In genomic region chr11:107819361-107820014, GRCh38 we compare ENCODE assay signal across 17 cellular contexts. TPM values are rescaled to one million over a fixed set of nuclear protein-coding genes. Genes with fewer than 3 reads are reported as not detected.
DNase-seq lines count a peak whose midpoint lies in the region; ATAC-seq, FAIRE-seq and TF ChIP-seq lines count a peak whose summit lies in the region.
"Had no signal": no experiment of that assay in that cellular context is flagged by ENCODE, and none has a peak within 500 bp of the region (broad histone marks: within the 10 kb centered on the region; RNA-seq: fewer than 3 reads in every experiment).

No MANE protein-coding gene starts in this region.

- H3K27me3 ChIP-seq in IMR-90 (ENCODE audit: control insufficient read depth, insufficient read depth, low read length): no peaks in the 10 kb centered on the region
- H3K27me3 ChIP-seq in endothelial cell of umbilical vein (ENCODE audit: control insufficient read depth in 2 of 2, insufficient read depth in 2 of 2, low read length in 2 of 2): no peaks in the 10 kb centered on the region
- H3K27me3 ChIP-seq in osteoblast (ENCODE audit: insufficient read depth, low read length): no peaks in the 10 kb centered on the region
- H3K27me3 ChIP-seq in upper lobe of right lung: no peaks in the 10 kb centered on the region
- H3K27me3 ChIP-seq: cardiac muscle cell, ovary had no signal

- H2BK120ac ChIP-seq in IMR-90 (ENCODE audit: low read depth, low read length): no peak overlapping the region

- ATAC-seq in IMR-90 (ENCODE audit: low read depth): no peak
- peak; percentile 81 for ATAC-seq in SK-N-SH treated with all-trans-retinoic acid at 6 μM for 48 hours
- ATAC-seq in HG03565 (IDR thresholded peaks at IDR 0.05; ENCODE audit: unreplicated experiment): no peak
- no peak for ATAC-seq in upper lobe of right lung

- H3K79me2 ChIP-seq in endothelial cell of umbilical vein (ENCODE audit: control insufficient read depth, insufficient read depth, low read length) (peaks cover 88% of the 10 kb centered on the region), osteoblast (ENCODE audit: insufficient read depth, low read length) (no peaks in the 10 kb centered on the region)

- peaks cover 0 to 4% of the 10 kb centered on the region in 2 experiments; a peak in 1 of 4 replicates for H3K79me1 ChIP-seq in IMR-90 (ENCODE audit: low read depth in 1 of 2, low read length in 2 of 2)

- BruUV-seq in IMR-90 (replicated peaks; lab: Mats Ljungman, UMichigan) (no TSS peak), endothelial cell of umbilical vein (replicated peaks; lab: Mats Ljungman, UMichigan) (no TSS peak)

- intact Hi-C loops in IMR-90 (cut with micrococcal nuclease) (no loop called here), endothelial cell of umbilical vein (cut with micrococcal nuclease) (no loop called here), upper lobe of right lung (cut with DNase I) (no loop called here)

- H4K5ac ChIP-seq in IMR-90 (ENCODE audit: low read depth, low read length): no peak overlapping the region

- no peak overlapping the region for H3K4me3 ChIP-seq in IMR-90 (ENCODE audit: insufficient read depth, low read depth, low read length)
- H3K4me3 ChIP-seq in endothelial cell of umbilical vein (replicated peaks in 1 of 3; ENCODE audit: insufficient read depth in 1 of 3, low read depth in 1 of 3, low read length in 3 of 3): no peak overlapping the region
- no peak overlapping the region for H3K4me3 ChIP-seq in osteoblast (ENCODE audit: insufficient read depth, low read length)
- no peak overlapping the region for H3K4me3 ChIP-seq in upper lobe of right lung
- H3K4me3 ChIP-seq: cardiac muscle cell, ovary, smooth muscle cell had no signal

- H2AK5ac ChIP-seq in IMR-90 (ENCODE audit: low read depth, low read length): no peak overlapping the region

- H3K56ac ChIP-seq in IMR-90 (ENCODE audit: extremely low read depth, insufficient read depth, low read length): no peak overlapping the region

- H2AK9ac ChIP-seq in IMR-90 (replicated peaks; ENCODE audit: low read depth, low read length, poor library complexity): no peak overlapping the region

- POLR2A ChIA-PET in IMR-90 (lab: Charles Lee; ENCODE audit: unreplicated experiment) (no interaction called here), endothelial cell of umbilical vein (lab: Charles Lee) (interaction anchor here (0.9 kb wide), 1 partner anchor 21 kb away, joined by 4 read pairs; no protein-coding TSS in a partner anchor)

- TF ChIP-seq CTCF in IMR-90 (conservative IDR thresholded peaks at IDR 0.05; ENCODE audit: low read depth, low read length) (no peak), endothelial cell of umbilical vein (IDR thresholded peaks at IDR 0.05; ENCODE audit: extremely low read depth in 1 of 2, insufficient read depth in 1 of 2, low read depth in 1 of 2, low read length in 2 of 2) (no peak), osteoblast (IDR thresholded peaks at IDR 0.05; ENCODE audit: extremely low read depth, low read depth, low read length) (no peak), upper lobe of right lung (IDR thresholded peaks at IDR 0.05) (no peak)

- H3K9me1 ChIP-seq in IMR-90 (ENCODE audit: insufficient read depth, low read length): no peaks in the 10 kb centered on the region; the same call in 1 of the 2 replicates
- no peaks in the 10 kb centered on the region for H3K9me1 ChIP-seq in endothelial cell of umbilical vein (replicated peaks; ENCODE audit: control insufficient read depth, extremely low read depth, insufficient read depth, low read length)

- no peak overlapping the region for H2BK15ac ChIP-seq in IMR-90 (ENCODE audit: low read depth, low read length)

- DNase-seq in IMR-90: peak; percentile 46
- DNase-seq in endothelial cell of umbilical vein (ENCODE audit: low read depth, low spot score): peak; percentile 85
- peak; percentile 10 for DNase-seq in osteoblast (ENCODE audit: insufficient read length, low spot score, missing footprints)
- no peak for DNase-seq in upper lobe of right lung
- DNase-seq in 8988T: no peak
- DNase-seq: activated B cell treated with CpG ODN at 0.5 μM for 24 hours; activated naive CD4-positive, alpha-beta T cell treated with Interleukin-2 at 50 U/mL for 16 hours; endodermal cell; head of caudate nucleus; NCI-H1417; ovary; stimulated activated naive CD4-positive, alpha-beta T cell treated with Interleukin-2 at 50 U/mL for 16 hours had no signal

- H3K14ac ChIP-seq in IMR-90 (replicated peaks; ENCODE audit: low read depth, low read length): no peak overlapping the region

- no peak overlapping the region for H3K9ac ChIP-seq in IMR-90 (ENCODE audit: low read depth, low read length)
- peak overlapping the region; percentile 1 for H3K9ac ChIP-seq in endothelial cell of umbilical vein (replicated peaks; ENCODE audit: extremely low read depth, insufficient read depth, low read length)

- dilution Hi-C loops in IMR-90 (cut with HindIII; ENCODE audit: low sequenced_read_pairs, unreplicated experiment): no loop called here
- dilution Hi-C loops in endothelial cell of umbilical vein (cut with MboI; ENCODE audit: extremely low pct_ligation_motif_present, low sequenced_read_pairs): no loop called here

- CTCF ChIA-PET in IMR-90 (lab: Yijun Ruan, JAX) (no interaction called here), endothelial cell of umbilical vein (lab: Charles Lee) (interaction anchor here (0.7 to 1.5 kb wide), 2 partner anchors 8 to 20 kb away, joined by 3 to 6 read pairs; no protein-coding TSS in a partner anchor)

- no peaks in the 10 kb centered on the region for H3K4me1 ChIP-seq in IMR-90 (ENCODE audit: control insufficient read depth, insufficient read depth, low read length)
- peaks cover 49% of the 10 kb centered on the region for H3K4me1 ChIP-seq in endothelial cell of umbilical vein (ENCODE audit: control insufficient read depth, extremely low read depth, insufficient read depth, low read length)
- H3K4me1 ChIP-seq in osteoblast (ENCODE audit: insufficient read depth, low read length): peaks cover 10% of the 10 kb centered on the region
- H3K4me1 ChIP-seq in upper lobe of right lung: no peaks in the 10 kb centered on the region

- H3K9me3 ChIP-seq in IMR-90 (ENCODE audit: control insufficient read depth, insufficient read depth, low read length): no peaks in the 10 kb centered on the region
- H3K9me3 ChIP-seq in endothelial cell of umbilical vein (replicated peaks; ENCODE audit: control insufficient read depth, insufficient read depth, low read length): no peaks in the 10 kb centered on the region
- H3K9me3 ChIP-seq in osteoblast (ENCODE audit: low read depth, low read length): no peaks in the 10 kb centered on the region
- no peaks in the 10 kb centered on the region for H3K9me3 ChIP-seq in upper lobe of right lung
- H3K9me3 ChIP-seq: ovary had no signal

- H2BK20ac ChIP-seq in IMR-90 (ENCODE audit: low read depth, low read length): no peak overlapping the region

- H3K23ac ChIP-seq in IMR-90 (ENCODE audit: low read depth, low read length): no peak overlapping the region

- no peak overlapping the region for H4K8ac ChIP-seq in IMR-90 (ENCODE audit: low read depth in 2 of 2, low read length in 2 of 2)

- H2BK5ac ChIP-seq in IMR-90 (ENCODE audit: low read depth, low read length, poor library complexity, severe bottlenecking): no peak overlapping the region

- peak; percentile 55 for FAIRE-seq in endothelial cell of umbilical vein (lab: Jason Lieb, UNC)
- FAIRE-seq: H54 had no signal

- TF ChIP-seq POLR2A in IMR-90 (IDR thresholded peaks at IDR 0.05; ENCODE audit: low read depth, low read length) (no peak), endothelial cell of umbilical vein (IDR thresholded peaks at IDR 0.05; ENCODE audit: low read depth, low read length) (no peak)

- H3K27ac ChIP-seq in IMR-90 (ENCODE audit: insufficient read depth, low read length) (no peak overlapping the region), endothelial cell of umbilical vein (ENCODE audit: insufficient read depth, low read depth, low read length) (peak overlapping the region; percentile 99), osteoblast (ENCODE audit: low read depth, low read length) (no peak overlapping the region), upper lobe of right lung (no peak overlapping the region)
- H3K27ac ChIP-seq: cardiac muscle cell, ovary had no signal

- WGBS in IMR-90 (ENCODE audit: extremely low coverage in 2 of 2, insufficient read length in 1 of 2), 2 experiments: 100% methylated on average over 1 of the region's 5 CpGs; no CpG with 5 or more reads in 1 of the 2 experiments

- no peak overlapping the region for H3K4ac ChIP-seq in IMR-90 (ENCODE audit: low read depth, low read length)

- no peak overlapping the region for H3K4me2 ChIP-seq in IMR-90 (ENCODE audit: low read depth, low read length)
- H3K4me2 ChIP-seq in endothelial cell of umbilical vein (ENCODE audit: insufficient read depth, low read length): peak overlapping the region; percentile 8
- no peak overlapping the region for H3K4me2 ChIP-seq in osteoblast (ENCODE audit: insufficient read depth, low read length)
- H3K4me2 ChIP-seq: smooth muscle cell had no signal

- in situ Hi-C loops in IMR-90 (cut with MboI; ENCODE audit: low sequenced_read_pairs): no loop called here

- H4K20me1 ChIP-seq in IMR-90 (ENCODE audit: insufficient read depth, low read length) (no peaks in the 10 kb centered on the region), endothelial cell of umbilical vein (replicated peaks; ENCODE audit: control insufficient read depth, extremely low read depth, insufficient read depth, low read length) (no peaks in the 10 kb centered on the region), osteoblast (ENCODE audit: insufficient read depth, low read length) (no peaks in the 10 kb centered on the region)

- H2AFZ ChIP-seq in IMR-90 (replicated peaks; ENCODE audit: low read length, poor library complexity): no peak overlapping the region
- H2AFZ ChIP-seq in endothelial cell of umbilical vein (ENCODE audit: low read depth, low read length): no peak overlapping the region
- no peak overlapping the region for H2AFZ ChIP-seq in osteoblast (ENCODE audit: low read length)

- H3K18ac ChIP-seq in IMR-90 (ENCODE audit: low read depth, low read length): no peak overlapping the region

- TF ChIP-seq RAD21 in IMR-90 (IDR thresholded peaks at IDR 0.05; ENCODE audit: low read length): no peak

- H3K36me3 ChIP-seq in IMR-90 (ENCODE audit: control insufficient read depth, insufficient read depth, low read length) (no peaks in the 10 kb centered on the region), endothelial cell of umbilical vein (ENCODE audit: control insufficient read depth in 2 of 2, extremely low read depth in 1 of 2, insufficient read depth in 2 of 2, low read length in 2 of 2) (no peaks in the 10 kb centered on the region), osteoblast (ENCODE audit: insufficient read depth, low read length) (no peaks in the 10 kb centered on the region), upper lobe of right lung (no peaks in the 10 kb centered on the region)
- H3K36me3 ChIP-seq: cardiac muscle cell, ovary had no signal

- H4K91ac ChIP-seq in IMR-90 (ENCODE audit: insufficient read depth, low read depth, low read length): no peak overlapping the region

RNA-seq across cellular contexts. Expression of gene SLC35F2, which starts 39.1 kb away (rescaled TPM):
- total RNA-seq in IMR-90 (2012; rRNA removed) (15.4 and 16.9 TPM in 2 replicates), endothelial cell of umbilical vein (57.8 and 59.7 TPM in 2 replicates), osteoblast (5.4 and 6.2 TPM in 2 replicates), upper lobe of right lung (8.8 TPM)
- polyA plus RNA-seq in IMR-90 (2012; rRNA removed) (4.7 and 4.9 TPM in 2 replicates), endothelial cell of umbilical vein (37.2 and 41.0 TPM in 2 replicates)
- 2.7 and 2.8 TPM in 2 replicates for polyA plus RNA-seq in IMR-90 (2012; cell fraction: cytosol; rRNA removed)
- 1.4 and 3.5 TPM in 2 replicates for polyA plus RNA-seq in IMR-90 (2012; cell fraction: nucleus; rRNA removed; ENCODE audit: low replicate concordance)
- polyA plus RNA-seq in endothelial cell of umbilical vein (2011; cell fraction: cytosol; rRNA removed): 38.9 and 41.6 TPM in 2 replicates
- polyA plus RNA-seq in endothelial cell of umbilical vein (2011; cell fraction: nucleus; rRNA removed): 25.2 and 31.2 TPM in 2 replicates
- 63.7 and 67.1 TPM in 2 replicates for polyA plus RNA-seq in endothelial cell of umbilical vein (2012)
- polyA minus RNA-seq in endothelial cell of umbilical vein: 87.2 and 87.7 TPM in 2 replicates
- polyA minus RNA-seq in endothelial cell of umbilical vein (2011; cell fraction: cytosol; rRNA and poly(A)+ RNA removed): 19.5 TPM
- 10.1 and 18.1 TPM in 2 replicates for polyA minus RNA-seq in endothelial cell of umbilical vein (2011; cell fraction: nucleus; rRNA and poly(A)+ RNA removed)

Comparison
In these comparisons a context has a peak if more than half of its experiments do, and no peak if none do; other contexts are left out.
1. DNase-seq: peak in IMR-90 (single experiment), endothelial cell of umbilical vein (single experiment) and osteoblast (single experiment); none in upper lobe of right lung (single experiment) and 8988T (single experiment).